ENCODE assay signal across 8 cellular contexts in genomic region chrX:40099046-40099968, GRCh38. TPM values are rescaled to one million over a fixed set of nuclear protein-coding genes. Genes with fewer than 3 reads are reported as not detected.
DNase-seq lines count a peak whose midpoint lies in the region; ATAC-seq, FAIRE-seq and TF ChIP-seq lines count a peak whose summit lies in the region.

No MANE protein-coding gene starts in this region.

- ATAC-seq in HG02623 (IDR thresholded peaks at IDR 0.05; ENCODE audit: unreplicated experiment), result peak; percentile 34
- ATAC-seq in pancreas, result peak; percentile 21 to 39 (median 30)
- ATAC-seq in HG02970 (IDR thresholded peaks at IDR 0.05; ENCODE audit: low FRiP score, unreplicated experiment), result no peak

- peaks cover 0 to 10% (median 3%) of the 10 kb centered on the region in 3 donors for H3K4me1 ChIP-seq in pancreas

- peak; percentile 44 for DNase-seq in GM12892 (ENCODE audit: insufficient read length)
- peak; percentile 48 for DNase-seq in NCI-H2171 treated with DMSO at 0.1 percent for 48 hours (lab: John Stamatoyannopoulos, UW)
- peak; percentile 57 for DNase-seq in activated CD4-positive, alpha-beta T cell treated with anti-CD3 and anti-CD28 coated beads, Interleukin-2, amount 50 U/mL, for 1 hour
- DNase-seq in fibroblast of pulmonary artery (ENCODE audit: low read depth), result no peak
- DNase-seq in pancreas, result peak in 5 of 6 donors; percentile 53 to 77 (median 60)
- DNase-seq in epidermal melanocyte (ENCODE audit: insufficient read length, low spot score), result no peak

- intact Hi-C loops in pancreas (cut with DNase I), result no loop called here

- H3K4me3 ChIP-seq in fibroblast of pulmonary artery (replicated peaks; ENCODE audit: low read depth, low read length), result peak overlapping the region; percentile 45
- H3K4me3 ChIP-seq in pancreas, result peak overlapping the region in 2 of 4 donors; percentile 73 to 84

- no peaks in the 10 kb centered on the region for H3K36me3 ChIP-seq in pancreas

- peak overlapping the region; percentile 49 to 93 (median 80) for H3K27ac ChIP-seq in pancreas

- FAIRE-seq in GM12892 (lab: Jason Lieb, UNC) (peak; percentile 73), pancreas (lab: Jason Lieb, UNC) (peak; percentile 34)

- no peaks in the 10 kb centered on the region for H3K27me3 ChIP-seq in pancreas

- TF ChIP-seq CTCF in fibroblast of pulmonary artery (IDR thresholded peaks at IDR 0.05; ENCODE audit: low read length, missing control alignments) (no peak), pancreas (IDR thresholded peaks at IDR 0.05) (no peak)

- no peak for TF ChIP-seq POLR2A in GM12892 (IDR thresholded peaks at IDR 0.05; ENCODE audit: low read depth, low read length)

- H3K9me3 ChIP-seq in pancreas, result no peaks in the 10 kb centered on the region

- WGBS in pancreas, 2 donors, result 6 to 9% methylated on average over 42 to 49 of the region's 49 CpGs

RNA-seq across cellular contexts. Expression of gene BCOR, which starts 1.5 kb away (rescaled TPM):
- polyA plus RNA-seq in GM12892 (2012; ENCODE audit: missing spikeins), result 9.0 TPM
- 10 to 100 TPM in 5 of 6 donors, 1 to 10 TPM in 1; 9.8 to 18.4 (median 13.2) TPM for total RNA-seq in pancreas
- 10 to 100 TPM in 1 of 2 donors, 1 to 10 TPM in 1; 6.3 to 14.3 TPM for polyA plus RNA-seq in pancreas

Comparison
In these comparisons a context has a peak if more than half of its experiments do, and no peak if none do; other contexts are left out.
1. DNase-seq: peak in GM12892 (single experiment), NCI-H2171 treated with DMSO at 0.1 percent for 48 hours (single experiment), activated CD4-positive, alpha-beta T cell treated with anti-CD3 and anti-CD28 coated beads, Interleukin-2, amount 50 U/mL, for 1 hour (single experiment) and pancreas (5 of 6); none in fibroblast of pulmonary artery (single experiment) and epidermal melanocyte (single experiment).